Comparison of ENCODE assay signal across 1 cellular context in the genomic region with DNA sequence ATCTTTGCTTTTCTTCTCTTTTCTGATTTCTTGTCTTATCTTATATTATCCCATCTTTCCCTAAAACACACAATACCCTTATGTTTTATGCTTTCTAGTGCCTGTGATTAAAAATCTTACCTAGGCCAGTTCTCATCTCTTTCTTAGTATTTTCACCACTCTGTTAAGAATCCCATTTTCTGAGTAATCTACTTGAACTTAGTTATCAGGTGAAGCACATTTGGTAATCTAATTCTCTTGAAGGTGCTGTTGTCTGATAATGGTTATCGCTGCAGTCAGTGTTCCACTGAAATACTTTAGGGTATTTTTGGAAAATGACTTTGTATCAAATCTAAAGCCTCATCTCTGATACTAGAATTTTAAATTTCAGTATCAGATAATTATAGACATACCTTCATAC.
A peak's percentile ranks its signal among the peaks of the same experiment; 100 is the strongest.
TF ChIP-seq lines count a peak whose summit lies in the region.

No MANE protein-coding gene starts in this region.

TF ChIP-seq in K562, 482 proteins besides CTCF, POLR2A, EP300 and RAD21 (continued from another document and continues in another):
- TF ChIP-seq, protein P1, sequence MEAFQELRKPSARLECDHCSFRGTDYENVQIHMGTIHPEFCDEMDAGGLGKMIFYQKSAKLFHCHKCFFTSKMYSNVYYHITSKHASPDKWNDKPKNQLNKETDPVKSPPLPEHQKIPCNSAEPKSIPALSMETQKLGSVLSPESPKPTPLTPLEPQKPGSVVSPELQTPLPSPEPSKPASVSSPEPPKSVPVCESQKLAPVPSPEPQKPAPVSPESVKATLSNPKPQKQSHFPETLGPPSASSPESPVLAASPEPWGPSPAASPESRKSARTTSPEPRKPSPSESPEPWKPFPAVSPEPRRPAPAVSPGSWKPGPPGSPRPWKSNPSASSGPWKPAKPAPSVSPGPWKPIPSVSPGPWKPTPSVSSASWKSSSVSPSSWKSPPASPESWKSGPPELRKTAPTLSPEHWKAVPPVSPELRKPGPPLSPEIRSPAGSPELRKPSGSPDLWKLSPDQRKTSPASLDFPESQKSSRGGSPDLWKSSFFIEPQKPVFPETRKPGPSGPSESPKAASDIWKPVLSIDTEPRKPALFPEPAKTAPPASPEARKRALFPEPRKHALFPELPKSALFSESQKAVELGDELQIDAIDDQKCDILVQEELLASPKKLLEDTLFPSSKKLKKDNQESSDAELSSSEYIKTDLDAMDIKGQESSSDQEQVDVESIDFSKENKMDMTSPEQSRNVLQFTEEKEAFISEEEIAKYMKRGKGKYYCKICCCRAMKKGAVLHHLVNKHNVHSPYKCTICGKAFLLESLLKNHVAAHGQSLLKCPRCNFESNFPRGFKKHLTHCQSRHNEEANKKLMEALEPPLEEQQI (IDR thresholded peaks at IDR 0.05) = peak; percentile 96
- TF ChIP-seq, protein P2, sequence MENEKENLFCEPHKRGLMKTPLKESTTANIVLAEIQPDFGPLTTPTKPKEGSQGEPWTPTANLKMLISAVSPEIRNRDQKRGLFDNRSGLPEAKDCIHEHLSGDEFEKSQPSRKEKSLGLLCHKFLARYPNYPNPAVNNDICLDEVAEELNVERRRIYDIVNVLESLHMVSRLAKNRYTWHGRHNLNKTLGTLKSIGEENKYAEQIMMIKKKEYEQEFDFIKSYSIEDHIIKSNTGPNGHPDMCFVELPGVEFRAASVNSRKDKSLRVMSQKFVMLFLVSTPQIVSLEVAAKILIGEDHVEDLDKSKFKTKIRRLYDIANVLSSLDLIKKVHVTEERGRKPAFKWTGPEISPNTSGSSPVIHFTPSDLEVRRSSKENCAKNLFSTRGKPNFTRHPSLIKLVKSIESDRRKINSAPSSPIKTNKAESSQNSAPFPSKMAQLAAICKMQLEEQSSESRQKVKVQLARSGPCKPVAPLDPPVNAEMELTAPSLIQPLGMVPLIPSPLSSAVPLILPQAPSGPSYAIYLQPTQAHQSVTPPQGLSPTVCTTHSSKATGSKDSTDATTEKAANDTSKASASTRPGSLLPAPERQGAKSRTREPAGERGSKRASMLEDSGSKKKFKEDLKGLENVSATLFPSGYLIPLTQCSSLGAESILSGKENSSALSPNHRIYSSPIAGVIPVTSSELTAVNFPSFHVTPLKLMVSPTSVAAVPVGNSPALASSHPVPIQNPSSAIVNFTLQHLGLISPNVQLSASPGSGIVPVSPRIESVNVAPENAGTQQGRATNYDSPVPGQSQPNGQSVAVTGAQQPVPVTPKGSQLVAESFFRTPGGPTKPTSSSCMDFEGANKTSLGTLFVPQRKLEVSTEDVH (IDR thresholded peaks at IDR 0.05; ENCODE audit: low read depth, partially characterized antibody) = peak; percentile 33
- TF ChIP-seq, protein P3, sequence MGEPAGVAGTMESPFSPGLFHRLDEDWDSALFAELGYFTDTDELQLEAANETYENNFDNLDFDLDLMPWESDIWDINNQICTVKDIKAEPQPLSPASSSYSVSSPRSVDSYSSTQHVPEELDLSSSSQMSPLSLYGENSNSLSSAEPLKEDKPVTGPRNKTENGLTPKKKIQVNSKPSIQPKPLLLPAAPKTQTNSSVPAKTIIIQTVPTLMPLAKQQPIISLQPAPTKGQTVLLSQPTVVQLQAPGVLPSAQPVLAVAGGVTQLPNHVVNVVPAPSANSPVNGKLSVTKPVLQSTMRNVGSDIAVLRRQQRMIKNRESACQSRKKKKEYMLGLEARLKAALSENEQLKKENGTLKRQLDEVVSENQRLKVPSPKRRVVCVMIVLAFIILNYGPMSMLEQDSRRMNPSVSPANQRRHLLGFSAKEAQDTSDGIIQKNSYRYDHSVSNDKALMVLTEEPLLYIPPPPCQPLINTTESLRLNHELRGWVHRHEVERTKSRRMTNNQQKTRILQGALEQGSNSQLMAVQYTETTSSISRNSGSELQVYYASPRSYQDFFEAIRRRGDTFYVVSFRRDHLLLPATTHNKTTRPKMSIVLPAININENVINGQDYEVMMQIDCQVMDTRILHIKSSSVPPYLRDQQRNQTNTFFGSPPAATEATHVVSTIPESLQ (CRISPR knock-in tag; IDR thresholded peaks at IDR 0.05) = no peak
- TF ChIP-seq RCOR1 (IDR thresholded peaks at IDR 0.05; ENCODE audit: borderline replicate concordance in 1 of 2, low read depth in 2 of 2, low read length in 2 of 2) (peak; percentile 50 to 96; a peak in 3 of 4 replicates), ZFPM2 (CRISPR knock-in tag; IDR thresholded peaks at IDR 0.05) (no peak), HNRNPL (IDR thresholded peaks at IDR 0.05; ENCODE audit: low read depth, low read length) (no peak), NCOA4 (IDR thresholded peaks at IDR 0.05; ENCODE audit: partially characterized antibody) (peak; percentile 59), ZNF589 (CRISPR knock-in tag; IDR thresholded peaks at IDR 0.05; ENCODE audit: low read depth) (peak; percentile 71; the same call in 1 of the 2 replicates), NFXL1 (CRISPR knock-in tag; IDR thresholded peaks at IDR 0.05) (no peak), ZNF143 (CRISPR knock-in tag; IDR thresholded peaks at IDR 0.05) (no peak), ZKSCAN3 (CRISPR knock-in tag; IDR thresholded peaks at IDR 0.05) (no peak), KLF13 (tag; IDR thresholded peaks at IDR 0.05; ENCODE audit: borderline replicate concordance, low read depth) (no peak), EP400 (IDR thresholded peaks at IDR 0.05) (peak; percentile 55; the same call in 1 of the 2 replicates), JUNB (CRISPR knock-in tag; conservative IDR thresholded peaks at IDR 0.05) (no peak), HIVEP1 (CRISPR knock-in tag; IDR thresholded peaks at IDR 0.05) (no peak), CC2D1A (IDR thresholded peaks at IDR 0.05) (peak; percentile 98), CBFA2T3 (IDR thresholded peaks at IDR 0.05) (peak; percentile 98), RB1 (IDR thresholded peaks at IDR 0.05; ENCODE audit: low read depth) (peak; percentile 30; the same call in 1 of the 2 replicates), HEY1 (CRISPR knock-in tag; IDR thresholded peaks at IDR 0.05; ENCODE audit: borderline replicate concordance) (peak; percentile 79; the same call in 1 of the 2 replicates), ZNF133 (CRISPR knock-in tag; IDR thresholded peaks at IDR 0.05) (no peak), RFX1 (IDR thresholded peaks at IDR 0.05) (peak; percentile 29), ELF4 (CRISPR knock-in tag; IDR thresholded peaks at IDR 0.05) (0 out of 2 replicates have a peak, but pooled peaks have one; percentile 54), MYBL2 (IDR thresholded peaks at IDR 0.05; ENCODE audit: low read depth) (no peak; the same call in 1 of the 2 replicates), MYBL2 (CRISPR knock-in tag; IDR thresholded peaks at IDR 0.05; ENCODE audit: borderline replicate concordance) (no peak), SMAD3 (CRISPR knock-in tag; conservative IDR thresholded peaks at IDR 0.05) (peak; percentile 49; the same call in 1 of the 2 replicates), TEAD1 (CRISPR knock-in tag; IDR thresholded peaks at IDR 0.05) (peak in 1 of 2 experiments; percentile 87; a peak in 2 of 4 replicates), CREM (IDR thresholded peaks at IDR 0.05; ENCODE audit: low read depth) (peak; percentile 47; the same call in 1 of the 2 replicates)
- TF ChIP-seq, protein P4, sequence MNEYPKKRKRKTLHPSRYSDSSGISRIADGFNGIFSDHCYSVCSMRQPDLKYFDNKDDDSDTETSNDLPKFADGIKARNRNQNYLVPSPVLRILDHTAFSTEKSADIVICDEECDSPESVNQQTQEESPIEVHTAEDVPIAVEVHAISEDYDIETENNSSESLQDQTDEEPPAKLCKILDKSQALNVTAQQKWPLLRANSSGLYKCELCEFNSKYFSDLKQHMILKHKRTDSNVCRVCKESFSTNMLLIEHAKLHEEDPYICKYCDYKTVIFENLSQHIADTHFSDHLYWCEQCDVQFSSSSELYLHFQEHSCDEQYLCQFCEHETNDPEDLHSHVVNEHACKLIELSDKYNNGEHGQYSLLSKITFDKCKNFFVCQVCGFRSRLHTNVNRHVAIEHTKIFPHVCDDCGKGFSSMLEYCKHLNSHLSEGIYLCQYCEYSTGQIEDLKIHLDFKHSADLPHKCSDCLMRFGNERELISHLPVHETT (CRISPR knock-in tag; conservative IDR thresholded peaks at IDR 0.05 in 1 of 2, IDR thresholded peaks at IDR 0.05 in 1 of 2) = peak in 1 of 2 experiments; percentile 81; a peak in 2 of 4 replicates
- TF ChIP-seq, protein P5, sequence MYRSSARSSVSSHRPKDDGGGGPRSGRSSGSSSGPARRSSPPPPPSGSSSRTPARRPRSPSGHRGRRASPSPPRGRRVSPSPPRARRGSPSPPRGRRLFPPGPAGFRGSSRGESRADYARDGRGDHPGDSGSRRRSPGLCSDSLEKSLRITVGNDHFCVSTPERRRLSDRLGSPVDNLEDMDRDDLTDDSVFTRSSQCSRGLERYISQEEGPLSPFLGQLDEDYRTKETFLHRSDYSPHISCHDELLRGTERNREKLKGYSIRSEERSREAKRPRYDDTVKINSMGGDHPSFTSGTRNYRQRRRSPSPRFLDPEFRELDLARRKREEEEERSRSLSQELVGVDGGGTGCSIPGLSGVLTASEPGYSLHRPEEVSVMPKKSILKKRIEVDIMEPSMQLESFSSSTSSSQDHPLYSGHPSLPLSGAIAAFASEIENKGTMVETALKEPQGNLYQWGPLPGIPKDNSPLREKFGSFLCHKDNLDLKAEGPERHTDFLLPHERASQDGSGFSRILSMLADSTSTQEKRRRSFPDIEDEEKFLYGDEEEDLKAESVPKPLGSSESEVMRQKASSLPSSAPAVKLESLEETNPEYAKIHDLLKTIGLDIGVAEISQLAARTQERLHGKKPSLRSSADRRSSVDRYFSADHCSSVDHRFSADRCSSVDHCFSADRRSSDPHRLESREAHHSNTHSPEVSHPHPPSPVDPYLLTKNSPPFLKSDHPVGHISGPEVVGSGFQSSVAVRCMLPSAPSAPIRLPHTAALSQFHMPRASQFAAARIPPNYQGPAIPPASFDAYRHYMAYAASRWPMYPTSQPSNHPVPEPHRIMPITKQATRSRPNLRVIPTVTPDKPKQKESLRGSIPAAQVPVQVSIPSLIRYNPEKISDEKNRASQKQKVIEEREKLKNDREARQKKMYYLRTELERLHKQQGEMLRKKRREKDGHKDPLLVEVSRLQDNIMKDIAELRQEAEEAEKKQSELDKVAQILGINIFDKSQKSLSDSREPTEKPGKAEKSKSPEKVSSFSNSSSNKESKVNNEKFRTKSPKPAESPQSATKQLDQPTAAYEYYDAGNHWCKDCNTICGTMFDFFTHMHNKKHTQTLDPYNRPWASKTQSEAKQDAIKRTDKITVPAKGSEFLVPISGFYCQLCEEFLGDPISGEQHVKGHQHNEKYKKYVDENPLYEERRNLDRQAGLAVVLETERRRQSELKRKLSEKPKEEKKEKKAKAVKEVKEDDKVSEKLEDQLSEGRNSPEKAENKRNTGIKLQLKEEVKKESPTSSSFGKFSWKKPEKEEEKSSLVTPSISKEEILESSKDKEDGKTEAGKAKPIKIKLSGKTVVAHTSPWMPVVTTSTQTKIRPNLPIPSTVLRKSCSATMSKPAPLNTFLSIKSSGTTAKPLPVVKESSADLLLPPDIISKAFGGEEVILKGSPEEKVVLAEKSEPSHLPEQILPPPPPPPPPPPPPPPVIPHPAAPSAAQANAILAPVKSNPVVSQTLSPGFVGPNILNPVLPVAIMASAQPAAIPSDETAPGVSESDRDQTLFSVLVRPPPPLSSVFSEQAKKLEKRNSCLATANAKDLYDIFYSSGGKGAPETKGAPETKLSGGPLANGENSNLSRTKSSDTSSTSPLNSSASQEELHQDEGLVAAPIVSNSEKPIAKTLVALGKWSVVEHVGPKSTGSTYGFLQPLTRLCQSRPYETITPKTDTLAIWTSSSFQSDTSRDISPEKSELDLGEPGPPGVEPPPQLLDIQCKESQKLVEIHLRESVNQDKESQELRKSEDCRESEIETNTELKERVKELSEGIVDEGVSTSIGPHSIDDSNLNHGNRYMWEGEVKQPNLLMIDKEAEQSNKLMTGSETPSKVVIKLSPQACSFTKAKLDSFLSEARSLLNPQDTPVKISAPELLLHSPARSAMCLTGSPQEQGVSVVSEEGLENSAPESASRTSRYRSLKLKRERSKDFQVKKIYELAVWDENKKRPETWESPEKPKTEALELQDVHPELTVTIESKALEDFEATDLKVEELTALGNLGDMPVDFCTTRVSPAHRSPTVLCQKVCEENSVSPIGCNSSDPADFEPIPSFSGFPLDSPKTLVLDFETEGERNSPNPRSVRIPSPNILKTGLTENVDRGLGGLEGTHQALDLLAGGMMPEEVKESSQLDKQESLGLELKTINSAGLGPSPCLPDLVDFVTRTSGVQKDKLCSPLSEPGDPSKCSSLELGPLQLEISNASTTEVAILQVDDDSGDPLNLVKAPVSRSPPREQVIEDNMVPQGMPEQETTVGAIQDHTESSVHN (IDR thresholded peaks at IDR 0.05; ENCODE audit: borderline replicate concordance in 1 of 2, low read depth in 1 of 2) = peak in 1 of 2 experiments; percentile 93; a peak in 1 of 4 replicates
